Comparison of ENCODE assay signal across 1 cellular context in the genomic region with DNA sequence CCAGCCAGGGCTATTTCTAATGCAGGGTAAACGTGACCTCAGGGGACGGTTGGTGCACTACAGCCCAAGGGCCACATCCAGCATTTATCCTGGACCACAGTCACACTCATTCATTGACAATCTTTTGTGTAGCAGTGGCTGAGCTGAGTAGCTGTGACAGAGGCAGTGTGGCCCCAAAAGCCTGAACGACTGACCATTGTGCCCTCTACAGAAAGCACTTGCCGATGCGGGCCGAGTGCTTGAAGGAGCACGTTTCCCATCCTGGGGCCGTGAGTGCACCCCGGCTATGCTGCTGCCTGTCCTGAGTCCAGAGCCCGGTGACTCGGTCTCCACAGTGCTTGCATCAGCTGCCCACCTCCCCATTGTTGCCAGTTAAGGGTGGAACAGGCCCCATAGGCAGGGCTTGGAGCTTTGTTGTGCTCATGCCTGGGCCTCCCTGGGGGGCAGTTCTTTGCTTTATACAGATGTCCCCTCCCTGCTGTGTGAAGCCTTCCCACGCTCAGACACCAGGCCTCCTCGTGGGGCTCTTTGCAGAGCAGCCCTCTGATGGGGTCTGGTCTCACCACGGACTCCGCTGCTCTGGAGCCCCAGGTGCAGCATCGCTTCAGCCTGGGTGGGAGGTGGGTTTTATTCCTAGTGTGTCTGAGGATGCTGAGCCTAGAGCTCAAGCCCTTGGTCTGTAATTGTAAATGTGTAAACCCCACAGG.
TF ChIP-seq lines count a peak whose summit lies in the region.

No MANE protein-coding gene starts in this region.

TF ChIP-seq in SK-N-SH, 30 proteins besides CTCF, POLR2A, EP300 and RAD21 (continued from another document):
- TF ChIP-seq, protein P1, sequence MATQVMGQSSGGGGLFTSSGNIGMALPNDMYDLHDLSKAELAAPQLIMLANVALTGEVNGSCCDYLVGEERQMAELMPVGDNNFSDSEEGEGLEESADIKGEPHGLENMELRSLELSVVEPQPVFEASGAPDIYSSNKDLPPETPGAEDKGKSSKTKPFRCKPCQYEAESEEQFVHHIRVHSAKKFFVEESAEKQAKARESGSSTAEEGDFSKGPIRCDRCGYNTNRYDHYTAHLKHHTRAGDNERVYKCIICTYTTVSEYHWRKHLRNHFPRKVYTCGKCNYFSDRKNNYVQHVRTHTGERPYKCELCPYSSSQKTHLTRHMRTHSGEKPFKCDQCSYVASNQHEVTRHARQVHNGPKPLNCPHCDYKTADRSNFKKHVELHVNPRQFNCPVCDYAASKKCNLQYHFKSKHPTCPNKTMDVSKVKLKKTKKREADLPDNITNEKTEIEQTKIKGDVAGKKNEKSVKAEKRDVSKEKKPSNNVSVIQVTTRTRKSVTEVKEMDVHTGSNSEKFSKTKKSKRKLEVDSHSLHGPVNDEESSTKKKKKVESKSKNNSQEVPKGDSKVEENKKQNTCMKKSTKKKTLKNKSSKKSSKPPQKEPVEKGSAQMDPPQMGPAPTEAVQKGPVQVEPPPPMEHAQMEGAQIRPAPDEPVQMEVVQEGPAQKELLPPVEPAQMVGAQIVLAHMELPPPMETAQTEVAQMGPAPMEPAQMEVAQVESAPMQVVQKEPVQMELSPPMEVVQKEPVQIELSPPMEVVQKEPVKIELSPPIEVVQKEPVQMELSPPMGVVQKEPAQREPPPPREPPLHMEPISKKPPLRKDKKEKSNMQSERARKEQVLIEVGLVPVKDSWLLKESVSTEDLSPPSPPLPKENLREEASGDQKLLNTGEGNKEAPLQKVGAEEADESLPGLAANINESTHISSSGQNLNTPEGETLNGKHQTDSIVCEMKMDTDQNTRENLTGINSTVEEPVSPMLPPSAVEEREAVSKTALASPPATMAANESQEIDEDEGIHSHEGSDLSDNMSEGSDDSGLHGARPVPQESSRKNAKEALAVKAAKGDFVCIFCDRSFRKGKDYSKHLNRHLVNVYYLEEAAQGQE (IDR thresholded peaks at IDR 0.05; ENCODE audit: low read depth, low read length): no peak
- TF ChIP-seq, protein P2, sequence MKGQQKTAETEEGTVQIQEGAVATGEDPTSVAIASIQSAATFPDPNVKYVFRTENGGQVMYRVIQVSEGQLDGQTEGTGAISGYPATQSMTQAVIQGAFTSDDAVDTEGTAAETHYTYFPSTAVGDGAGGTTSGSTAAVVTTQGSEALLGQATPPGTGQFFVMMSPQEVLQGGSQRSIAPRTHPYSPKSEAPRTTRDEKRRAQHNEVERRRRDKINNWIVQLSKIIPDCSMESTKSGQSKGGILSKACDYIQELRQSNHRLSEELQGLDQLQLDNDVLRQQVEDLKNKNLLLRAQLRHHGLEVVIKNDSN (IDR thresholded peaks at IDR 0.05; ENCODE audit: borderline replicate concordance, low read depth): no peak
- TF ChIP-seq NRF1 (IDR thresholded peaks at IDR 0.05; ENCODE audit: low read depth, low read length): no peak
- TF ChIP-seq CHD2 (IDR thresholded peaks at IDR 0.05; ENCODE audit: low read length, partially characterized antibody): no peak
- TF ChIP-seq EZH2phosphoT487 (IDR thresholded peaks at IDR 0.05; ENCODE audit: borderline replicate concordance, low read depth): no peak
- no peak for TF ChIP-seq TAF1 (IDR thresholded peaks at IDR 0.05; ENCODE audit: borderline replicate concordance, low read depth, low read length)
- no peak for TF ChIP-seq ZBTB33 (IDR thresholded peaks at IDR 0.05; ENCODE audit: borderline replicate concordance, low read depth)
